17 cellular contexts compared by ENCODE assay signal in genomic region chr2:63845866-63846265, GRCh38. TPM values are rescaled to one million over a fixed set of nuclear protein-coding genes. Genes with fewer than 3 reads are reported as not detected.
DNase-seq lines count a peak whose midpoint lies in the region; ATAC-seq, FAIRE-seq and TF ChIP-seq lines count a peak whose summit lies in the region.
"Had no signal": no experiment of that assay in that cellular context is flagged by ENCODE, and none has a peak within 500 bp of the region (broad histone marks: within the 10 kb centered on the region; RNA-seq: fewer than 3 reads in every experiment).

No MANE protein-coding gene starts in this region.

- H3K36me3 Mint-ChIP-seq in CD8-positive, alpha-beta T cell: peaks cover 21% of the 10 kb centered on the region

- H3K27me3 ChIP-seq in CD8-positive, alpha-beta T cell (ENCODE audit: insufficient read depth, low read length): no peaks in the 10 kb centered on the region
- H3K27me3 ChIP-seq in Loucy (ENCODE audit: insufficient read depth, low read length, poor library complexity, severe bottlenecking) (no peaks in the 10 kb centered on the region), gastroesophageal sphincter (no peaks in the 10 kb centered on the region), neutrophil (no peaks in the 10 kb centered on the region)

- no peaks in the 10 kb centered on the region for H3K36me3 ChIP-seq in CD8-positive, alpha-beta T cell (ENCODE audit: insufficient read depth, low read length)
- H3K36me3 ChIP-seq in Loucy (ENCODE audit: insufficient read depth, low read length): no peaks in the 10 kb centered on the region
- no peaks in the 10 kb centered on the region for H3K36me3 ChIP-seq in gastroesophageal sphincter
- no peaks in the 10 kb centered on the region for H3K36me3 ChIP-seq in neutrophil

- TF ChIP-seq POLR2A in gastroesophageal sphincter (IDR thresholded peaks at IDR 0.05): no peak
- TF ChIP-seq POLR2A in H54 (IDR thresholded peaks at IDR 0.05; ENCODE audit: low read depth, low read length): no peak

- H3K4me2 ChIP-seq in Loucy (ENCODE audit: low read depth, low read length, poor library complexity, severe bottlenecking): peak overlapping the region; percentile 95

- CTCF ChIA-PET in CD8-positive, alpha-beta T cell (lab: Charles Lee): interaction anchor here (0.6 to 4.6 kb wide), 3 partner anchors 9 to 21 kb away, joined by 3 to 29 read pairs (median 5); no protein-coding TSS in a partner anchor

- ATAC-seq in CD8-positive, alpha-beta T cell: no peak
- ATAC-seq in gastroesophageal sphincter: no peak
- ATAC-seq: PC-3; stimulated activated naive CD8-positive, alpha-beta T cell treated with anti-CD3 and anti-CD28 coated beads, Interleukin-15, amount 100 ng/mL, for 72 hours had no signal

- no peak for DNase-seq in CD8-positive, alpha-beta T cell
- no peak for DNase-seq in H54 (ENCODE audit: insufficient read length, low spot score)
- no peak for DNase-seq in retina
- DNase-seq in NCI-H2196 treated with DMSO at 0.1 percent for 48 hours (lab: John Stamatoyannopoulos, UW; ENCODE audit: unreplicated experiment): no peak
- DNase-seq in NCI-H1092 treated with DMSO at 0.1 percent for 48 hours (lab: John Stamatoyannopoulos, UW): no peak
- DNase-seq: activated CD4-positive, alpha-beta T cell treated with anti-CD3 and anti-CD28 coated beads for 1 hour; amygdala; effector CD8-positive, alpha-beta T cell; GDM1; NCI-H2227 treated with DMSO at 0.1 percent for 48 hours; PC-3; posterior cingulate gyrus; stimulated activated naive CD8-positive, alpha-beta T cell treated with anti-CD3 and anti-CD28 coated beads, Interleukin-15, amount 100 ng/mL, for 72 hours; T-helper 1 cell had no signal

- peaks cover 80% of the 10 kb centered on the region for H3K4me1 Mint-ChIP-seq in CD8-positive, alpha-beta T cell (ENCODE audit: low read depth)

- peaks cover 57% of the 10 kb centered on the region for H3K4me1 ChIP-seq in CD8-positive, alpha-beta T cell (ENCODE audit: insufficient read depth, low read length)
- H3K4me1 ChIP-seq in Loucy (ENCODE audit: insufficient read depth, low read length, poor library complexity, severe bottlenecking): peaks cover 80% of the 10 kb centered on the region
- peaks cover 13 to 72% (median 17%) of the 10 kb centered on the region in 3 donors for H3K4me1 ChIP-seq in gastroesophageal sphincter
- peaks cover 57 to 80% of the 10 kb centered on the region in 2 experiments for H3K4me1 ChIP-seq in neutrophil (ENCODE audit: control insufficient read depth in 1 of 2, insufficient read depth in 1 of 2, low read depth in 1 of 2, low read length in 1 of 2)

- no peak overlapping the region for H3K4me3 ChIP-seq in CD8-positive, alpha-beta T cell (ENCODE audit: low read depth, low read length)
- H3K4me3 ChIP-seq in Loucy (ENCODE audit: low read length, poor library complexity, severe bottlenecking): peak overlapping the region; percentile 92
- no peak overlapping the region for H3K4me3 ChIP-seq in gastroesophageal sphincter
- no peak overlapping the region for H3K4me3 ChIP-seq in neutrophil (ENCODE audit: low read depth in 1 of 2, low read length in 1 of 2)

- no peaks in the 10 kb centered on the region for H3F3A ChIP-seq in Loucy (ENCODE audit: low read depth)

- no peak for TF ChIP-seq EP300 in gastroesophageal sphincter (IDR thresholded peaks at IDR 0.05)

- WGBS in gastroesophageal sphincter (ENCODE audit: low coverage in 1 of 2), 2 donors: 66 to 92% methylated on average over 2 to 3 of the region's 3 CpGs

- peak overlapping the region; percentile 98 for H3K9ac ChIP-seq in Loucy (ENCODE audit: low read depth, low read length, poor library complexity, severe bottlenecking)

- H4K20me1 ChIP-seq in Loucy (ENCODE audit: insufficient read depth, low read length, poor library complexity, severe bottlenecking): peaks cover 86% of the 10 kb centered on the region

- H3K9me3 Mint-ChIP-seq in CD8-positive, alpha-beta T cell: no peaks in the 10 kb centered on the region

- no peak overlapping the region for H3K27ac ChIP-seq in CD8-positive, alpha-beta T cell (ENCODE audit: low read depth, low read length)
- peak overlapping the region in 3 of 4 donors; percentile 6 to 39 (median 7) for H3K27ac ChIP-seq in gastroesophageal sphincter
- peak overlapping the region; percentile 19 for H3K27ac ChIP-seq in neutrophil

- no peak overlapping the region for H2AFZ ChIP-seq in Loucy (ENCODE audit: low read length)

- peak overlapping the region; percentile 2 for H3K27ac Mint-ChIP-seq in CD8-positive, alpha-beta T cell
- H3K27ac Mint-ChIP-seq: stimulated activated naive CD8-positive, alpha-beta T cell treated with anti-CD3 and anti-CD28 coated beads, Interleukin-15, amount 100 ng/mL, for 72 hours had no signal

- no peaks in the 10 kb centered on the region for H3K9me2 ChIP-seq in Loucy (replicated peaks; ENCODE audit: low read depth, low read length)

- no peaks in the 10 kb centered on the region for H3K27me3 Mint-ChIP-seq in CD8-positive, alpha-beta T cell (ENCODE audit: low read depth)
- H3K27me3 Mint-ChIP-seq: stimulated activated naive CD8-positive, alpha-beta T cell treated with anti-CD3 and anti-CD28 coated beads, Interleukin-15, amount 100 ng/mL, for 72 hours had no signal

- POLR2A ChIA-PET in CD8-positive, alpha-beta T cell (lab: Charles Lee): interaction anchor here (0.5 to 1.5 kb wide), 2 partner anchors 11 to 18 kb away, joined by 3 to 6 read pairs; no protein-coding TSS in a partner anchor

- H3K4me3 Mint-ChIP-seq in CD8-positive, alpha-beta T cell: no peak overlapping the region
- H3K4me3 Mint-ChIP-seq: stimulated activated naive CD8-positive, alpha-beta T cell treated with anti-CD3 and anti-CD28 coated beads, Interleukin-15, amount 100 ng/mL, for 72 hours had no signal

- intact Hi-C loops in CD8-positive, alpha-beta T cell (cut with DNase I, micrococcal nuclease): loop anchor here (10.0 kb wide), 6 partner anchors 679 to 1651 kb away; partner anchors contain the start of genes AFTPH (in 1 of the 2), B3GNT2 (in 1 of the 2), CEP68 (in 1 of the 2) and EHBP1 (in 1 of the 2)

- no peak for TF ChIP-seq CTCF in CD8-positive, alpha-beta T cell (IDR thresholded peaks at IDR 0.05)
- TF ChIP-seq CTCF in Loucy (conservative IDR thresholded peaks at IDR 0.05; ENCODE audit: low read length) (no peak), gastroesophageal sphincter (IDR thresholded peaks at IDR 0.05) (no peak), neutrophil (IDR thresholded peaks at IDR 0.05) (no peak)

- no peak for FAIRE-seq in H54 (lab: Jason Lieb, UNC)

- H3K79me2 ChIP-seq in Loucy (ENCODE audit: insufficient read depth, low read length): peaks cover 92% of the 10 kb centered on the region

- H3K9me3 ChIP-seq in CD8-positive, alpha-beta T cell (ENCODE audit: low read length): no peaks in the 10 kb centered on the region
- H3K9me3 ChIP-seq in Loucy (ENCODE audit: insufficient read depth, low read depth, low read length) (no peaks in the 10 kb centered on the region), gastroesophageal sphincter (no peaks in the 10 kb centered on the region), neutrophil (no peaks in the 10 kb centered on the region)

RNA-seq across cellular contexts. Expression of gene UGP2, which starts 4.2 kb away (rescaled TPM):
- 10 to 100 TPM; 43.9 to 48.2 TPM for total RNA-seq in CD8-positive, alpha-beta T cell
- 100 to 1,000 TPM; 151 to 222 (median 164) TPM for total RNA-seq in gastroesophageal sphincter
